Comparison of ENCODE assay signal across 14 cellular contexts in genomic region chr10:119336599-119336998, GRCh38.
"Had no signal": no experiment of that assay in that cellular context is flagged by ENCODE, and none has a peak within 500 bp of the region (broad histone marks: within the 10 kb centered on the region; RNA-seq: fewer than 3 reads in every experiment).

No MANE protein-coding gene starts in this region.

- H3K27ac ChIP-seq: SK-N-MC, tibial artery, vagina had no signal

- H3K36me3 ChIP-seq: esophagus squamous epithelium, vagina had no signal

- ATAC-seq: naive thymus-derived CD4-positive, alpha-beta T cell had no signal

- H3K4me3 Mint-ChIP-seq: naive thymus-derived CD4-positive, alpha-beta T cell had no signal

- H3K27me3 Mint-ChIP-seq: naive thymus-derived CD4-positive, alpha-beta T cell had no signal

- H3K27me3 ChIP-seq: esophagus squamous epithelium, tibial artery, vagina had no signal

- H3K9me3 ChIP-seq: esophagus squamous epithelium, tibial artery, vagina had no signal

- H3K4me3 ChIP-seq: esophagus squamous epithelium, SK-N-MC, tibial artery, vagina had no signal

- DNase-seq: activated CD4-positive, CD25-positive, alpha-beta regulatory T cell; activated naive CD4-positive, alpha-beta T cell treated with anti-CD3 and anti-CD28 coated beads, Interleukin-2, amount 50 U/mL, for 16 hours; activated T-cell treated with anti-CD3 and anti-CD28 coated beads, Interleukin-2, amount 50 U/mL, for 1 hour; esophagus squamous epithelium; foreskin melanocyte; islet precursor cell; naive thymus-derived CD4-positive, alpha-beta T cell; occipital lobe; stimulated activated CD4-positive, alpha-beta T cell treated with anti-CD3 and anti-CD28 coated beads, Interleukin-15, amount 100 ng/mL, for 24 hours; stimulated activated CD4-positive, alpha-beta T cell treated with anti-CD3 and anti-CD28 coated beads, Interleukin-4, amount 100 ng/mL, for 4 hours; T-helper 1 cell; tibial artery had no signal
